Comparison of ENCODE assay signal across 20 cellular contexts in genomic region chr9:117340422-117340821, GRCh38.
A peak's percentile ranks its signal among the peaks of the same experiment; 100 is the strongest.
DNase-seq lines count a peak whose midpoint lies in the region; TF ChIP-seq lines count a peak whose summit lies in the region.
"Had no signal": no experiment of that assay in that cellular context is flagged by ENCODE, and none has a peak within 500 bp of the region (broad histone marks: within the 10 kb centered on the region; RNA-seq: fewer than 3 reads in every experiment).

No MANE protein-coding gene starts in this region.

- no peak overlapping the region for H2BK12ac ChIP-seq in neuronal stem cell (ENCODE audit: low read length)

- no peak overlapping the region for H2BK120ac ChIP-seq in neuronal stem cell (ENCODE audit: low read depth, low read length)

- no peak overlapping the region for H2BK5ac ChIP-seq in neuronal stem cell (ENCODE audit: low read length)

- no peak overlapping the region for H4K8ac ChIP-seq in neuronal stem cell (ENCODE audit: low read depth, low read length)

- H4K91ac ChIP-seq in neuronal stem cell (ENCODE audit: low read depth, low read length, poor library complexity): no peak overlapping the region

- TF ChIP-seq RAD21 in Ishikawa (IDR thresholded peaks at IDR 0.05; ENCODE audit: low read depth): no peak

- H3K4me2 ChIP-seq in neuronal stem cell (ENCODE audit: insufficient read depth, low read length, poor library complexity, severe bottlenecking): no peak overlapping the region

- no peak overlapping the region for H3K18ac ChIP-seq in neuronal stem cell (ENCODE audit: low read length)

- DNase-seq in G401 (ENCODE audit: low spot score) (peak; percentile 57), cerebellum (ENCODE audit: low spot score) (peak; percentile 23), WERI-Rb-1 (no peak), SIG-M5 (lab: John Stamatoyannopoulos, UW) (no peak), cerebellar nuclear complex (lab: John Stamatoyannopoulos, UW) (no peak), neuronal stem cell (ENCODE audit: low spot score) (no peak)
- DNase-seq: ACHN; BE2C; CD4-positive, CD25-positive, alpha-beta regulatory T cell; CD8-positive, alpha-beta memory T cell; COR-L47; DMS 273 treated with DMSO at 0.1 percent for 48 hours; DMS53; DND-41; EL; GOT3; H7; HFFc6 had no signal

- H3K27me3 ChIP-seq in WERI-Rb-1 (ENCODE audit: insufficient read depth, low read depth, severe bottlenecking) (no peaks in the 10 kb centered on the region), neuronal stem cell (ENCODE audit: control insufficient read depth in 3 of 3, insufficient read depth in 3 of 3, low read depth in 1 of 3, low read length in 3 of 3) (no peaks in the 10 kb centered on the region)
- H3K27me3 ChIP-seq: BE2C had no signal

- no peak overlapping the region for H3K9ac ChIP-seq in neuronal stem cell (ENCODE audit: low read depth, low read length, poor library complexity)

- WGBS in neuronal stem cell (ENCODE audit: extremely low coverage in 2 of 2, insufficient read length in 2 of 2, insufficient replicate concordance in 1 of 2), 2 donors: no CpG with 5 or more reads among the region's 4 CpGs

- in situ Hi-C loops in G401 (cut with HindIII; ENCODE audit: low sequenced_read_pairs): no loop called here

- H3K27ac ChIP-seq in WERI-Rb-1 (no peak overlapping the region), neuronal stem cell (replicated peaks; ENCODE audit: low read length) (no peak overlapping the region)

- no peak overlapping the region for H3K4me3 ChIP-seq in WERI-Rb-1 (ENCODE audit: low read depth, low read length)
- no peak overlapping the region for H3K4me3 ChIP-seq in neuronal stem cell (ENCODE audit: low read length in 2 of 2)

- no peak overlapping the region for H2BK15ac ChIP-seq in neuronal stem cell (ENCODE audit: low read length)

- no peak overlapping the region for H3K23ac ChIP-seq in neuronal stem cell (ENCODE audit: low read depth, low read length, poor library complexity)

- H3K14ac ChIP-seq in neuronal stem cell (ENCODE audit: low read length): no peak overlapping the region

- H3K4me1 ChIP-seq in neuronal stem cell (ENCODE audit: control insufficient read depth in 2 of 2, insufficient read depth in 1 of 2, low read depth in 1 of 2, low read length in 2 of 2): peaks cover 0 to 7% of the 10 kb centered on the region in 2 donors

- H2AFZ ChIP-seq in neuronal stem cell (ENCODE audit: low read length): no peak overlapping the region

- no peak overlapping the region for H2AK5ac ChIP-seq in neuronal stem cell (ENCODE audit: low read depth, low read length)

- H3K36me3 ChIP-seq in WERI-Rb-1: peaks cover 5% of the 10 kb centered on the region
- no peaks in the 10 kb centered on the region for H3K36me3 ChIP-seq in neuronal stem cell (replicated peaks in 1 of 2; ENCODE audit: control insufficient read depth in 2 of 2, insufficient read depth in 2 of 2, low read length in 2 of 2)

- no peak for TF ChIP-seq CTCF in WERI-Rb-1 (IDR thresholded peaks at IDR 0.05; ENCODE audit: low read depth, low read length)

- H3K9me3 ChIP-seq in WERI-Rb-1 (ENCODE audit: severe bottlenecking): peaks cover 4% of the 10 kb centered on the region
- H3K9me3 ChIP-seq in neuronal stem cell (replicated peaks in 1 of 2; ENCODE audit: control insufficient read depth in 2 of 2, insufficient read depth in 1 of 2, low read depth in 1 of 2, low read length in 2 of 2): no peaks in the 10 kb centered on the region
- H3K9me3 ChIP-seq: BE2C had no signal

- H3K79me1 ChIP-seq in neuronal stem cell (ENCODE audit: low read depth, low read length): no peaks in the 10 kb centered on the region

- no peak overlapping the region for H3K4ac ChIP-seq in neuronal stem cell (ENCODE audit: low read length)

- TF ChIP-seq EP300 in Ishikawa (IDR thresholded peaks at IDR 0.05; ENCODE audit: borderline replicate concordance): no peak

TF ChIP-seq in Ishikawa, 13 proteins besides CTCF, POLR2A, EP300 and RAD21:
- TF ChIP-seq TCF12 (IDR thresholded peaks at IDR 0.05; ENCODE audit: low read depth): no peak
- TF ChIP-seq REST (IDR thresholded peaks at IDR 0.05; ENCODE audit: low read depth): peak; percentile 62
- TF ChIP-seq EGR1 (IDR thresholded peaks at IDR 0.05): no peak
- TF ChIP-seq, protein P1, sequence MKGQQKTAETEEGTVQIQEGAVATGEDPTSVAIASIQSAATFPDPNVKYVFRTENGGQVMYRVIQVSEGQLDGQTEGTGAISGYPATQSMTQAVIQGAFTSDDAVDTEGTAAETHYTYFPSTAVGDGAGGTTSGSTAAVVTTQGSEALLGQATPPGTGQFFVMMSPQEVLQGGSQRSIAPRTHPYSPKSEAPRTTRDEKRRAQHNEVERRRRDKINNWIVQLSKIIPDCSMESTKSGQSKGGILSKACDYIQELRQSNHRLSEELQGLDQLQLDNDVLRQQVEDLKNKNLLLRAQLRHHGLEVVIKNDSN (IDR thresholded peaks at IDR 0.05): no peak

TF ChIP-seq in PFSK-1, 5 proteins besides CTCF, POLR2A, EP300 and RAD21:
- TF ChIP-seq REST (IDR thresholded peaks at IDR 0.05; ENCODE audit: insufficient read depth in 1 of 2, low read depth in 2 of 2, low read length in 2 of 2) (peak; percentile 60 to 90), FOXP2 (optimal IDR thresholded peaks at IDR 0.05; ENCODE audit: borderline replicate concordance, extremely low read depth, extremely low read length, insufficient read depth) (no peak)

Comparison
In these comparisons a context has a peak if more than half of its experiments do, and no peak if none do; other contexts are left out.
1. DNase-seq: peak in G401 (single experiment) and cerebellum (single experiment); none in WERI-Rb-1 (single experiment), SIG-M5 (single experiment), cerebellar nuclear complex (0 of 2) and neuronal stem cell (single experiment).